ENCODE assay signal across 25 cellular contexts in genomic region chr6:108437821-108438220, GRCh38.
DNase-seq lines count a peak whose midpoint lies in the region; ATAC-seq, FAIRE-seq and TF ChIP-seq lines count a peak whose summit lies in the region.
"Had no signal": no experiment of that assay in that cellular context is flagged by ENCODE, and none has a peak within 500 bp of the region (broad histone marks: within the 10 kb centered on the region; RNA-seq: fewer than 3 reads in every experiment).

No MANE protein-coding gene starts in this region.

- H3K4me1 ChIP-seq in GM23248 (ENCODE audit: insufficient read depth) (peaks cover 10% of the 10 kb centered on the region), mammary epithelial cell (ENCODE audit: insufficient read depth, low read length) (peaks cover 21% of the 10 kb centered on the region), foreskin keratinocyte (no peaks in the 10 kb centered on the region), pancreas (peaks cover 0 to 7% (median 7%) of the 10 kb centered on the region in 3 donors)
- H3K4me1 ChIP-seq: A549 had no signal

- H3K36me3 ChIP-seq in GM23248 (ENCODE audit: low read depth) (no peaks in the 10 kb centered on the region), mammary epithelial cell (ENCODE audit: insufficient read depth, low read length) (no peaks in the 10 kb centered on the region), pancreas (no peaks in the 10 kb centered on the region)
- H3K36me3 ChIP-seq: MG63 had no signal

- DNase-seq in GM23248 = peak; percentile 49
- DNase-seq in HT1080 (ENCODE audit: low read depth) = peak; percentile 12
- peak; percentile 53 for DNase-seq in mammary epithelial cell
- DNase-seq in foreskin keratinocyte = peak in 1 of 2 donors; percentile 48
- no peak for DNase-seq in NCI-H1930 (lab: John Stamatoyannopoulos, UW)
- DNase-seq in pancreas = no peak
- DNase-seq in NCI-H1436 treated with DMSO at 0.1 percent for 48 hours (lab: John Stamatoyannopoulos, UW) = no peak
- DNase-seq: C1 segment of cervical spinal cord; CD4-positive, alpha-beta memory T cell; COR-L47; GF-D8; H9; Kasumi-1; MG63; NCI-H1105 treated with DMSO at 0.1 percent for 48 hours; NCI-H2029 treated with DMSO at 0.1 percent for 48 hours; NCI-H2227 treated with DMSO at 0.1 percent for 48 hours; NCI-H526 treated with DMSO at 0.1 percent for 48 hours; RPMI8226; SHP77 had no signal

- H2AFZ ChIP-seq in GM23248 = no peak overlapping the region
- peak overlapping the region; percentile 20 for H2AFZ ChIP-seq in mammary epithelial cell (ENCODE audit: low read depth, low read length)

- ATAC-seq in foreskin keratinocyte = peak; percentile 63
- ATAC-seq in GM19035 (IDR thresholded peaks at IDR 0.05; ENCODE audit: unreplicated experiment) = no peak
- ATAC-seq in pancreas = no peak
- ATAC-seq: A549, HepG2, K562 had no signal

- CTCF ChIA-PET in mammary epithelial cell (lab: Charles Lee; ENCODE audit: low non-redundant PET) = no interaction called here

- in situ Hi-C loops in GM23248 (cut with MboI) (no loop called here), mammary epithelial cell (cut with MboI; ENCODE audit: low sequenced_read_pairs in 2 of 2) (no loop called here)

- dilution Hi-C loops in mammary epithelial cell (cut with HindIII; ENCODE audit: low sequenced_read_pairs) = no loop called here

- no peaks in the 10 kb centered on the region for H4K20me1 ChIP-seq in GM23248 (ENCODE audit: insufficient read depth)
- no peaks in the 10 kb centered on the region for H4K20me1 ChIP-seq in mammary epithelial cell (ENCODE audit: insufficient read depth, low read length)

- 96 to 97% methylated on average over 1 of the region's 1 CpG for WGBS in GM23248 (ENCODE audit: low coverage in 1 of 2, low lambda C conversion rate in 2 of 2, missing lambda C conversion rate in 2 of 2), 2 experiments
- WGBS in mammary epithelial cell (ENCODE audit: low coverage, missing lambda C conversion rate) = 6% methylated on average over 1 of the region's 1 CpG
- 78 to 84% methylated on average over 1 of the region's 1 CpG for WGBS in pancreas, 2 donors

- no peak for FAIRE-seq in pancreas (lab: Jason Lieb, UNC)
- FAIRE-seq: A549, GM12892, HepG2, K562 had no signal

- H3K79me2 ChIP-seq in GM23248 (ENCODE audit: insufficient read depth) (no peaks in the 10 kb centered on the region), mammary epithelial cell (ENCODE audit: insufficient read depth, low read length) (no peaks in the 10 kb centered on the region)

- H3F3A ChIP-seq in GM23248 (ENCODE audit: insufficient read depth) = peaks cover 7% of the 10 kb centered on the region; the same call in 1 of the 2 replicates

- intact Hi-C loops in mammary epithelial cell (cut with micrococcal nuclease) (no loop called here), pancreas (cut with DNase I) (no loop called here)

- H3K4me2 ChIP-seq in GM23248 (ENCODE audit: unreplicated experiment) = no peak overlapping the region
- peak overlapping the region; percentile 52 for H3K4me2 ChIP-seq in mammary epithelial cell (ENCODE audit: insufficient read depth, low read depth, low read length)
- H3K4me2 ChIP-seq: A549 had no signal

- no peak overlapping the region for H3K27ac ChIP-seq in GM23248
- no peak overlapping the region for H3K27ac ChIP-seq in mammary epithelial cell (ENCODE audit: insufficient read depth, low read depth, low read length)
- no peak overlapping the region for H3K27ac ChIP-seq in foreskin keratinocyte
- H3K27ac ChIP-seq in pancreas = no peak overlapping the region
- H3K27ac ChIP-seq: A549 had no signal

- no peaks in the 10 kb centered on the region for H3K9me2 ChIP-seq in GM23248 (ENCODE audit: insufficient read depth)

- H3K4me3 ChIP-seq in GM23248 = no peak overlapping the region
- H3K4me3 ChIP-seq in mammary epithelial cell (replicated peaks in 1 of 3; ENCODE audit: insufficient read depth in 1 of 3, low read depth in 2 of 3, low read length in 3 of 3) = no peak overlapping the region
- H3K4me3 ChIP-seq in pancreas = no peak overlapping the region
- H3K4me3 ChIP-seq: A549, K562, MG63 had no signal

- H3K9me3 ChIP-seq in GM23248 (ENCODE audit: low read depth) (no peaks in the 10 kb centered on the region), mammary epithelial cell (replicated peaks; ENCODE audit: insufficient read depth, low read length) (no peaks in the 10 kb centered on the region), pancreas (no peaks in the 10 kb centered on the region)
- H3K9me3 ChIP-seq: A549, MG63 had no signal

- H3K27me3 ChIP-seq in GM23248 (replicated peaks; ENCODE audit: insufficient read depth) = no peaks in the 10 kb centered on the region
- no peaks in the 10 kb centered on the region for H3K27me3 ChIP-seq in mammary epithelial cell (ENCODE audit: insufficient read depth, low read length)
- no peaks in the 10 kb centered on the region for H3K27me3 ChIP-seq in foreskin keratinocyte
- no peaks in the 10 kb centered on the region for H3K27me3 ChIP-seq in pancreas
- H3K27me3 ChIP-seq: MG63 had no signal

- no TSS peak for BruUV-seq in mammary epithelial cell (replicated peaks; lab: Mats Ljungman, UMichigan)

- H3K9ac ChIP-seq in GM23248 (no peak overlapping the region), mammary epithelial cell (ENCODE audit: insufficient read depth, low read length) (no peak overlapping the region)

- TF ChIP-seq CTCF in mammary epithelial cell (conservative IDR thresholded peaks at IDR 0.05 in 1 of 2, IDR thresholded peaks at IDR 0.05 in 1 of 2; ENCODE audit: extremely low read depth in 1 of 2, insufficient read depth in 1 of 2, low read depth in 1 of 2, low read length in 2 of 2) (no peak), foreskin keratinocyte (conservative IDR thresholded peaks at IDR 0.05) (no peak), pancreas (IDR thresholded peaks at IDR 0.05) (no peak)

Comparison
In these comparisons a context has a peak if more than half of its experiments do, and no peak if none do; other contexts are left out.
1. DNase-seq: peak in GM23248 (single experiment), HT1080 (single experiment) and mammary epithelial cell (single experiment); none in NCI-H1930 (0 of 2), pancreas (0 of 6) and NCI-H1436 treated with DMSO at 0.1 percent for 48 hours (single experiment).